In the genomic region with DNA sequence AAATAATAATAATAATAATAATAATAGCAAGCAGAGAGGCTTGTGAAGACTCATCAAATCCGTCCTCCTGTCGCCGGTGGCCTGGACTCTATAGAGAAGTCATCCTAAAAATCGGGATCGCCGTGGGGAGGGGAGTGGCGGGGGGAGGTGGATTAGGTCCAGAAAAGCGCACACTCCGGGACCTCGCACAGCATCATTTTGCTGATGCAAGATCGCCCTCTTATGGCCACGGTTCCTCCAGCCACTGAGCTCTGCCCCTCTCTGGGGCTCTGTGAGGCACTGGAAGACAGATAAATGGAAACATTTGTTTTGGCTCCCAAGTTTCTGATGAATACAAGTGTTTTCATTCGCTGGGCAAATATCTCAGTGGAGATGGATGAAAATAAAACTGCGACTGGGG, we compare ENCODE assay signal across 8 cellular contexts.
DNase-seq lines count a peak whose midpoint lies in the region; ATAC-seq, FAIRE-seq and TF ChIP-seq lines count a peak whose summit lies in the region.

No MANE protein-coding gene starts in this region.

- FAIRE-seq in GM12892 (lab: Jason Lieb, UNC): no peak

- intact Hi-C loops in OCI-LY7 (cut with micrococcal nuclease; ENCODE audit: unreplicated experiment): no loop called here
- intact Hi-C loops in lower leg skin (cut with DNase I; ENCODE audit: low total_unique reads): no loop called here

- CTCF ChIA-PET in OCI-LY7 (lab: Charles Lee; ENCODE audit: unreplicated experiment): no interaction called here

- no peaks in the 10 kb centered on the region for H3K9me2 ChIP-seq in OCI-LY7 (ENCODE audit: insufficient read depth, low read length)

- 4% methylated on average over 14 of the region's 14 CpGs for WGBS in lower leg skin, 2 donors

- H3K4me3 ChIP-seq in OCI-LY7 (ENCODE audit: low read depth, low read length, poor library complexity, severe bottlenecking) (no peak overlapping the region), lower leg skin (ENCODE audit: low read depth, poor library complexity, severe bottlenecking) (no peak overlapping the region)

- H3K4me2 ChIP-seq in OCI-LY7 (ENCODE audit: low read length): no peak overlapping the region

- no TSS peak for BruUV-seq in OCI-LY7 (replicated peaks; lab: Mats Ljungman, UMichigan)

- TF ChIP-seq CTCF in C4-2B (conservative IDR thresholded peaks at IDR 0.05) (peak; percentile 68), OCI-LY7 (conservative IDR thresholded peaks at IDR 0.05; ENCODE audit: low read length) (peak; percentile 64), lower leg skin (IDR thresholded peaks at IDR 0.05) (no peak)

- no peak for ATAC-seq in HG03175 (IDR thresholded peaks at IDR 0.05; ENCODE audit: unreplicated experiment)

- POLR2A ChIA-PET in OCI-LY7 (lab: Charles Lee): no interaction called here

- H2AFZ ChIP-seq in OCI-LY7 (ENCODE audit: low read length): no peak overlapping the region

- H3K79me2 ChIP-seq in OCI-LY7 (ENCODE audit: insufficient read depth, low read depth, low read length): no peaks in the 10 kb centered on the region

- no peaks in the 10 kb centered on the region for H3K4me1 ChIP-seq in OCI-LY7 (ENCODE audit: insufficient read depth, low read length, poor library complexity, severe bottlenecking)

- H3K27ac ChIP-seq in C4-2B (no peak overlapping the region), OCI-LY7 (ENCODE audit: low read depth, low read length, poor library complexity, severe bottlenecking) (no peak overlapping the region)

- H3K9me3 ChIP-seq in OCI-LY7 (ENCODE audit: low read length): no peaks in the 10 kb centered on the region

- TF ChIP-seq POLR2A in lower leg skin (IDR thresholded peaks at IDR 0.05) (no peak), GM12892 (IDR thresholded peaks at IDR 0.05; ENCODE audit: low read depth, low read length) (no peak)

- peak; percentile 49 for DNase-seq in H4 (ENCODE audit: low spot score)
- peak; percentile 21 for DNase-seq in OCI-LY7 (ENCODE audit: low spot score)
- DNase-seq in dedifferentiated amniotic fluid mesenchymal stem cell (ENCODE audit: extremely low spot score): peak; percentile 57
- peak; percentile 55 to 65 for DNase-seq in lung microvascular endothelial cell (ENCODE audit: low read depth in 2 of 2)
- no peak for DNase-seq in lower leg skin (ENCODE audit: low spot score in 2 of 2)
- no peak for DNase-seq in GM12892 (ENCODE audit: insufficient read length)

- no peaks in the 10 kb centered on the region for H3K36me3 ChIP-seq in OCI-LY7 (ENCODE audit: insufficient read depth, low read length)

- H4K20me1 ChIP-seq in OCI-LY7 (ENCODE audit: insufficient read depth, low read length): no peaks in the 10 kb centered on the region

Comparison
In these comparisons a context has a peak if more than half of its experiments do, and no peak if none do; other contexts are left out.
1. CTCF ChIP-seq: peak in C4-2B (single experiment) and OCI-LY7 (single experiment); none in lower leg skin (0 of 3).
2. DNase-seq: peak in H4 (single experiment), OCI-LY7 (single experiment), dedifferentiated amniotic fluid mesenchymal stem cell (single experiment) and lung microvascular endothelial cell (2 of 2); none in lower leg skin (0 of 2) and GM12892 (single experiment).